17 cellular contexts compared by ENCODE assay signal in genomic region chr6:146795734-146796133, GRCh38.
"Had no signal": no experiment of that assay in that cellular context is flagged by ENCODE, and none has a peak within 500 bp of the region (broad histone marks: within the 10 kb centered on the region; RNA-seq: fewer than 3 reads in every experiment).

No MANE protein-coding gene starts in this region.

- H3K27ac Mint-ChIP-seq: mesothelial cell of epicardium, naive B cell had no signal

- H3K4me1 Mint-ChIP-seq: naive B cell had no signal

- ATAC-seq: foreskin keratinocyte, gastroesophageal sphincter, heart right ventricle, left cardiac atrium, left lung, left ventricle myocardium superior, lower lobe of right lung, mucosa of descending colon had no signal

- DNase-seq: dermis blood vessel endothelial cell; dorsolateral prefrontal cortex; effector CD4-positive, alpha-beta T cell; effector memory CD4-positive, alpha-beta T cell; foreskin keratinocyte; head of caudate nucleus; heart right ventricle; hippocampal formation; left cardiac atrium; left lung; left ventricle myocardium superior; lower lobe of right lung; mesenchymal stem cell; mucosa of descending colon; naive B cell had no signal

- H3K4me3 Mint-ChIP-seq: mesothelial cell of epicardium, naive B cell had no signal

- H3K36me3 Mint-ChIP-seq: naive B cell had no signal
